In the genomic region with DNA sequence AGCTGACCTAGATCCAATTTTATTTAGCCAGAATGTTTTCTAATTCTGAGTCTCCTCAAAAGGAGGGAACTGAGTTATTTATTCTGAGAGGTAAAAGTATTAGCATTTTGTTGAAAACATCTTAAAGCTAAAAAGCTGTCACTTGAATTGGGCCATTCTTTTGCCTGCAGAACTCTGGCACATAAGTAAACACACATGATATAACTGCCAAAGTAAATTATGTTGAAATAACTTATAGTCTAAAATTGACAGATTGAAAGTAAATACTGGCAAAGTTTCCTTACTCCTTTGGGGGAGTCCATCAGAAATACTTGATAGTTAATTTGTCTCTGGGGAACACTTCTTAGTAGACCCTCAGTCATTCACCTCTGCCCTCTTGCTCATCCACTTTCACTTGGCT, we compare ENCODE assay signal across 17 cellular contexts. TPM values are rescaled to one million over a fixed set of nuclear protein-coding genes. Genes with fewer than 3 reads are reported as not detected.
DNase-seq lines count a peak whose midpoint lies in the region; ATAC-seq, FAIRE-seq and TF ChIP-seq lines count a peak whose summit lies in the region.
"Had no signal": no experiment of that assay in that cellular context is flagged by ENCODE, and none has a peak within 500 bp of the region (broad histone marks: within the 10 kb centered on the region; RNA-seq: fewer than 3 reads in every experiment).

No MANE protein-coding gene starts in this region.

- no peak for ATAC-seq in HCT116
- ATAC-seq in GM12878: no peak; the same call in 2 of the 3 replicates
- peak; percentile 49 to 65 (median 56) for ATAC-seq in right lobe of liver
- no peak for ATAC-seq in HG03280 (IDR thresholded peaks at IDR 0.05; ENCODE audit: unreplicated experiment)

- H3K27me3 ChIP-seq in HCT116 (ENCODE audit: insufficient read depth, low read length) (no peaks in the 10 kb centered on the region), GM12878 (replicated peaks in 1 of 2; ENCODE audit: control insufficient read depth in 2 of 2, insufficient read depth in 2 of 2, low read length in 1 of 2) (peaks cover 2 to 8% of the 10 kb centered on the region in 2 experiments), right lobe of liver (no peaks in the 10 kb centered on the region), mammary epithelial cell (ENCODE audit: insufficient read depth, low read length) (no peaks in the 10 kb centered on the region)

- no peaks in the 10 kb centered on the region for H3K9me2 ChIP-seq in HCT116 (ENCODE audit: insufficient read depth)

- no peaks in the 10 kb centered on the region for H4K20me1 ChIP-seq in HCT116 (ENCODE audit: insufficient read depth)
- no peaks in the 10 kb centered on the region for H4K20me1 ChIP-seq in GM12878 (ENCODE audit: control insufficient read depth, insufficient read depth)
- no peaks in the 10 kb centered on the region for H4K20me1 ChIP-seq in mammary epithelial cell (ENCODE audit: insufficient read depth, low read length)

- TF ChIP-seq EP300 in GM12878 (IDR thresholded peaks at IDR 0.05; ENCODE audit: borderline replicate concordance in 1 of 2, control insufficient read depth in 1 of 2, low read depth in 2 of 2, low read length in 2 of 2): no peak

- DNase-seq in HCT116 (ENCODE audit: low read depth, low spot score): no peak
- no peak for DNase-seq in GM12878 (ENCODE audit: low read depth, low spot score)
- no peak for DNase-seq in right lobe of liver
- no peak for DNase-seq in GM20000 (ENCODE audit: low spot score)
- no peak for DNase-seq in mammary epithelial cell
- DNase-seq: C1 segment of cervical spinal cord; Calu3; CD4-positive, alpha-beta memory T cell; COR-L47; DMS53; DMS79 treated with DMSO at 0.1 percent for 48 hours; GF-D8; GM23248 had no signal

- H3K79me2 ChIP-seq in HCT116 (ENCODE audit: insufficient read depth, low read length): no peaks in the 10 kb centered on the region
- H3K79me2 ChIP-seq in GM12878 (ENCODE audit: control insufficient read depth, insufficient read depth, low read length): no peaks in the 10 kb centered on the region
- H3K79me2 ChIP-seq in mammary epithelial cell (ENCODE audit: insufficient read depth, low read length): no peaks in the 10 kb centered on the region

- H3K9me3 ChIP-seq in HCT116 (ENCODE audit: control insufficient read depth in 1 of 2, insufficient read depth in 1 of 2, low read depth in 1 of 2, low read length in 2 of 2) (0 out of 4 replicates have a peak, but pooled peaks cover 0 to 4% of the 10 kb centered on the region in 2 experiments), GM12878 (replicated peaks; ENCODE audit: control insufficient read depth, insufficient read depth, low read length) (no peaks in the 10 kb centered on the region), right lobe of liver (no peaks in the 10 kb centered on the region), mammary epithelial cell (replicated peaks; ENCODE audit: insufficient read depth, low read length) (no peaks in the 10 kb centered on the region)
- H3K9me3 ChIP-seq: HAP-1 had no signal

- intact Hi-C loops in HCT116 (cut with micrococcal nuclease): no loop called here
- intact Hi-C loops in GM12878 (cut with micrococcal nuclease; ENCODE audit: unreplicated experiment): no loop called here
- intact Hi-C loops in right lobe of liver (cut with DNase I): no loop called here
- intact Hi-C loops in mammary epithelial cell (cut with micrococcal nuclease): no loop called here

- peaks cover 2 to 16% of the 10 kb centered on the region in 2 experiments; a peak in 3 of 4 replicates for H3K4me1 ChIP-seq in HCT116 (ENCODE audit: control insufficient read depth in 1 of 2, insufficient read depth in 2 of 2, low read length in 2 of 2)
- H3K4me1 ChIP-seq in GM12878 (ENCODE audit: control insufficient read depth, insufficient read depth, low read length): peaks cover 3% of the 10 kb centered on the region; the same call in 1 of the 2 replicates
- H3K4me1 ChIP-seq in right lobe of liver: peaks cover 0 to 38% (median 15%) of the 10 kb centered on the region in 4 donors
- H3K4me1 ChIP-seq in mammary epithelial cell (ENCODE audit: insufficient read depth, low read length): no peaks in the 10 kb centered on the region

- RAD21 ChIA-PET in HCT116 (lab: Charles Lee; ENCODE audit: low non-redundant PET in 1 of 2, low total read pairs in 2 of 2, uncharacterized antibody in 2 of 2, unreplicated experiment in 2 of 2): no interaction called here
- RAD21 ChIA-PET in GM12878 (lab: Charles Lee; ENCODE audit: unreplicated experiment): no interaction called here

- H3K36me3 ChIP-seq in HCT116 (ENCODE audit: control insufficient read depth in 1 of 2, insufficient read depth in 2 of 2, low read length in 2 of 2) (no peaks in the 10 kb centered on the region), GM12878 (ENCODE audit: control insufficient read depth in 2 of 2, insufficient read depth in 2 of 2, low read length in 1 of 2) (no peaks in the 10 kb centered on the region), right lobe of liver (no peaks in the 10 kb centered on the region), mammary epithelial cell (ENCODE audit: insufficient read depth, low read length) (no peaks in the 10 kb centered on the region)
- H3K36me3 ChIP-seq: HAP-1 had no signal

- H3K9ac ChIP-seq in HCT116 (ENCODE audit: low read length) (no peak overlapping the region), GM12878 (ENCODE audit: control insufficient read depth, insufficient read depth, low read length) (no peak overlapping the region), mammary epithelial cell (ENCODE audit: insufficient read depth, low read length) (no peak overlapping the region)
- H3K9ac ChIP-seq: GM23248 had no signal

- H3K4me3 ChIP-seq in HCT116 (replicated peaks in 1 of 2; ENCODE audit: low read depth in 1 of 2, low read length in 2 of 2): no peak overlapping the region
- H3K4me3 ChIP-seq in GM12878: no peak overlapping the region
- H3K4me3 ChIP-seq in right lobe of liver: peak overlapping the region in 2 of 3 donors; percentile 6 to 8
- no peak overlapping the region for H3K4me3 ChIP-seq in mammary epithelial cell (replicated peaks in 1 of 3; ENCODE audit: insufficient read depth in 1 of 3, low read depth in 2 of 3, low read length in 3 of 3)
- H3K4me3 ChIP-seq: GM23248, HAP-1 had no signal

- no peak for TF ChIP-seq POLR2A in HCT116 (IDR thresholded peaks at IDR 0.05; ENCODE audit: borderline replicate concordance, extremely low read depth, insufficient read depth, insufficient read length)
- TF ChIP-seq POLR2A in GM12878 (IDR thresholded peaks at IDR 0.05; ENCODE audit: low read depth, low read length): no peak
- no peak for TF ChIP-seq POLR2A in right lobe of liver (IDR thresholded peaks at IDR 0.05)

- CTCF ChIA-PET in HCT116 (lab: Charles Lee): interaction anchor here (1.3 kb wide), 1 partner anchor 9 kb away, joined by 4 read pairs; no protein-coding TSS in a partner anchor
- CTCF ChIA-PET in GM12878 (lab: Yijun Ruan, JAX): interaction anchor here (1.7 kb wide), 1 partner anchor 9 kb away, joined by 8 read pairs; no protein-coding TSS in a partner anchor
- CTCF ChIA-PET in mammary epithelial cell (lab: Charles Lee; ENCODE audit: low non-redundant PET): no interaction called here

- no peak for FAIRE-seq in GM12878 (lab: Jason Lieb, UNC)
- FAIRE-seq: GM12892, H54 had no signal

- H3K4me2 ChIP-seq in HCT116 (ENCODE audit: low read length) (no peak overlapping the region), GM12878 (ENCODE audit: control insufficient read depth, insufficient read depth) (0 out of 2 replicates have a peak overlapping the region, but pooled peaks have one; percentile 9), mammary epithelial cell (ENCODE audit: insufficient read depth, low read depth, low read length) (no peak overlapping the region)

- in situ Hi-C loops in GM12878 (cut with MboI) (no loop called here), mammary epithelial cell (cut with MboI; ENCODE audit: low sequenced_read_pairs in 2 of 2) (no loop called here)

- BruUV-seq in HCT116 (replicated peaks; lab: Mats Ljungman, UMichigan): no TSS peak
- BruUV-seq in GM12878 (replicated peaks; lab: Mats Ljungman, UMichigan): no TSS peak
- no TSS peak for BruUV-seq in mammary epithelial cell (replicated peaks; lab: Mats Ljungman, UMichigan)

- SMC1A ChIA-PET in GM12878 (lab: Charles Lee; ENCODE audit: uncharacterized antibody, unreplicated experiment): no interaction called here

- H3K27ac ChIP-seq in HCT116 (ENCODE audit: low read depth, low read length) (no peak overlapping the region), GM12878 (ENCODE audit: control insufficient read depth, insufficient read depth) (no peak overlapping the region), right lobe of liver (peak overlapping the region in 2 of 3 donors; percentile 24 to 71), mammary epithelial cell (ENCODE audit: insufficient read depth, low read depth, low read length) (no peak overlapping the region)
- H3K27ac ChIP-seq: GM23248 had no signal

- POLR2A ChIA-PET in HCT116 (lab: Charles Lee) (no interaction called here), GM12878 (lab: Charles Lee) (no interaction called here)

- TF ChIP-seq CTCF in HCT116 (IDR thresholded peaks at IDR 0.05 in 2 of 3, conservative IDR thresholded peaks at IDR 0.05 in 1 of 3; ENCODE audit: borderline replicate concordance in 1 of 3, insufficient read depth in 1 of 3, low read depth in 2 of 3, low read length in 2 of 3) (no peak), GM12878 (IDR thresholded peaks at IDR 0.05 in 2 of 3, conservative IDR thresholded peaks at IDR 0.05 in 1 of 3; ENCODE audit: control insufficient read depth in 2 of 3, extremely low read depth in 1 of 3, insufficient read depth in 1 of 3, low read depth in 3 of 3, low read length in 3 of 3) (no peak), right lobe of liver (IDR thresholded peaks at IDR 0.05) (no peak), GM20000 (IDR thresholded peaks at IDR 0.05; ENCODE audit: extremely low read depth, missing control alignments) (no peak), mammary epithelial cell (conservative IDR thresholded peaks at IDR 0.05 in 1 of 2, IDR thresholded peaks at IDR 0.05 in 1 of 2; ENCODE audit: extremely low read depth in 1 of 2, insufficient read depth in 1 of 2, low read depth in 1 of 2, low read length in 2 of 2) (no peak)

- dilution Hi-C loops in mammary epithelial cell (cut with HindIII; ENCODE audit: low sequenced_read_pairs): no loop called here

- no peak for TF ChIP-seq RAD21 in HCT116 (IDR thresholded peaks at IDR 0.05; ENCODE audit: low read depth)
- no peak for TF ChIP-seq RAD21 in GM12878 (IDR thresholded peaks at IDR 0.05; ENCODE audit: insufficient read depth, low read depth, low read length)

- H2AFZ ChIP-seq in HCT116 (ENCODE audit: low read depth, low read length, poor library complexity, severe bottlenecking) (peak overlapping the region; percentile 16), GM12878 (ENCODE audit: control insufficient read depth, low read depth, low read length) (no peak overlapping the region), mammary epithelial cell (ENCODE audit: low read depth, low read length) (no peak overlapping the region)
- H2AFZ ChIP-seq: GM23248 had no signal

RNA-seq across cellular contexts. Expression of gene SLC25A4, which starts 38.3 kb away (rescaled TPM):
- total RNA-seq in HCT116 (2021; ENCODE audit: unreplicated experiment) (27.9 TPM), GM12878 (2014; rRNA removed) (41.5 and 42.9 TPM in 2 replicates), GM12878 (2014; rRNA removed; fragmentation: Illumina TruSeq; extraction: Trizol) (21.3 and 21.4 TPM in 2 replicates), GM12878 (2021) (45.0 and 45.4 TPM in 2 replicates), right lobe of liver (10 to 100 TPM; 24.1 to 36.7 (median 27.0) TPM), mammary epithelial cell (10 to 100 TPM; 12.3 to 15.8 TPM)
- 29.4 and 34.0 TPM in 2 replicates for polyA plus RNA-seq in HCT116 (2012)
- total RNA-seq in GM12878 (2013; cell fraction: nucleolus; rRNA removed): 4.9 and 5.2 TPM in 2 replicates
- polyA plus RNA-seq in GM12878 (2011; ENCODE audit: low read depth): 14.8 TPM
- polyA plus RNA-seq in GM12878 (2011; rRNA removed) (12.0 and 12.6 TPM in 2 replicates), GM12878 (2014; fragmentation: Illumina TruSeq; extraction: Trizol) (14.7 and 21.0 TPM in 2 replicates), GM12878 (2014; fragmentation: Nextera tagmentation; extraction: Ambion mirVana) (10 to 100 TPM; 17.4 to 35.9 TPM), GM12878 (2014; rRNA removed) (40.5 and 40.9 TPM in 2 replicates), GM12878 (2016; fragmentation: Nextera tagmentation; extraction: Ambion mirVana) (100 to 1,000 TPM; 156 to 161 TPM), mammary epithelial cell (12.1 TPM)
- polyA plus RNA-seq in GM12878 (2011; cell fraction: cytosol; rRNA removed): 11.1 and 11.7 TPM in 2 replicates
- polyA plus RNA-seq in GM12878 (2011; cell fraction: nucleus; rRNA removed): 15.6 and 17.0 TPM in 2 replicates
- 33.2 and 35.0 TPM in 2 replicates for polyA plus RNA-seq in GM12878 (2012)
- 5.4 and 7.6 TPM in 2 replicates for polyA minus RNA-seq in GM12878 (2011; rRNA and poly(A)+ RNA removed)
- polyA minus RNA-seq in GM12878 (2011; cell fraction: cytosol; rRNA and poly(A)+ RNA removed): 3.1 and 4.1 TPM in 2 replicates
- 4.8 and 7.9 TPM in 2 replicates for polyA minus RNA-seq in GM12878 (2011; cell fraction: nucleus; rRNA and poly(A)+ RNA removed)
- polyA minus RNA-seq in mammary epithelial cell: 7.8 TPM

Comparison
In these comparisons a context has a peak if more than half of its experiments do, and no peak if none do; other contexts are left out.
1. ATAC-seq: peak in right lobe of liver (4 of 4); none in HCT116 (single experiment), GM12878 (single experiment) and HG03280 (single experiment).
2. H3K27ac ChIP-seq: peak in right lobe of liver (2 of 3); none in HCT116 (single experiment), GM12878 (single experiment) and mammary epithelial cell (single experiment).
3. H3K4me3 ChIP-seq: peak in right lobe of liver (2 of 3); none in HCT116 (0 of 2), GM12878 (single experiment) and mammary epithelial cell (0 of 3).